Comparison of ENCODE assay signal across 9 cellular contexts in the genomic region with DNA sequence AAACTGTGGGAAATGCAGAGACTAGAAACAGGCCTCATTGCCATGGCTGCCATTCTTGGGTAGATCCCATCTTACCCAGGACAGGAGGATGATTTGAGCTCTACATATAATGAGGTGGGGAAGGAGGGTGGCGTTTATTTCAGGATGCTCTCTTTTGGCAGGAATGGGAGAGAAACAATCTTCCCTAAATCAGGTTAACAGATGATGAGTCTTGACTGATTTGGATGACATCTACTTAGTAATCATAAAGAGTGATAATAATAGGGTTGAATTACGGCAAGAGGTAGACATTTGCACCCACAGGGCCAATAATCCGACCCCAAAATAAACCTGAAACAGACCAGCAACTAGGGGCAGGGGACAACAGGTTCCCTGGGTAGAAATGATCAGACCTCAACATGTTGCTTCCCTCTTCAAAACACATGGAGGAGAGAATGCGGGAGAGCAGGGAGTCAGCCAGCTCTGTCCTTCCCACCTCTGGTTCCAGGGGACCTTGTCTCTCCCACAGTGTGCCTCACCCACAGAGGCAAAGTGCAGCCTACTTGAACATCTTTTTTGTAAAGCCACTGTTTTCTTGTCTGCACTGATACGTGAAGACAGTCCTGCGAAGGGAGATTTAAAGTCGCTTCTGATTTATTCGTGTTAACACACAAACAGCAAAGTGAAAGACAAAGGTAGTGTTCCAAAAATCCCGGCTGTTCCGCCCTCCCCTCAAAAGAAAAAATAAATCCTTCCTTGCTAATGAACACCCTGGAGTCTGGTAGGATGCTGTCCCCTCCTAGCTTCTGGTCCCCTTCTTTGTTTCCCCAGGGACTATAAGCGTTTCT. TPM values are rescaled to one million over a fixed set of nuclear protein-coding genes. Genes with fewer than 3 reads are reported as not detected.
DNase-seq lines count a peak whose midpoint lies in the region; ATAC-seq and TF ChIP-seq lines count a peak whose summit lies in the region.
"Had no signal": no experiment of that assay in that cellular context is flagged by ENCODE, and none has a peak within 500 bp of the region (broad histone marks: within the 10 kb centered on the region; RNA-seq: fewer than 3 reads in every experiment).

No MANE protein-coding gene starts in this region.

- POLR2A ChIA-PET in MCF 10A (lab: Yijun Ruan, JAX) = interaction anchor here (0.5 to 5.5 kb wide), 7 partner anchors 9 to 623 kb away, joined by 4 to 78 read pairs (median 9); partner anchors contain the start of gene EXOC2

- no peak for TF ChIP-seq CTCF in MCF 10A (IDR thresholded peaks at IDR 0.05; ENCODE audit: unreplicated experiment)
- no peak for TF ChIP-seq CTCF in mesothelial cell of epicardium (IDR thresholded peaks at IDR 0.05; ENCODE audit: unreplicated experiment)
- TF ChIP-seq CTCF in type B pancreatic cell (conservative IDR thresholded peaks at IDR 0.05) = no peak

- H3K36me3 Mint-ChIP-seq in activated T-cell treated with anti-CD3 and anti-CD28 coated beads, Interleukin-2, amount 50 U/mL, for 4 hours (ENCODE audit: insufficient read depth) = no peaks in the 10 kb centered on the region
- H3K36me3 Mint-ChIP-seq in MCF 10A (ENCODE audit: insufficient read depth, unreplicated experiment) (no peaks in the 10 kb centered on the region), mesothelial cell of epicardium (peaks cover 2% of the 10 kb centered on the region), type B pancreatic cell (peaks cover 11% of the 10 kb centered on the region)

- no peaks in the 10 kb centered on the region for H3K9me3 Mint-ChIP-seq in activated T-cell treated with anti-CD3 and anti-CD28 coated beads, Interleukin-2, amount 50 U/mL, for 4 hours
- H3K9me3 Mint-ChIP-seq in MCF 10A (ENCODE audit: unreplicated experiment) (no peaks in the 10 kb centered on the region), mesothelial cell of epicardium (peaks cover 4% of the 10 kb centered on the region), type B pancreatic cell (peaks cover 6% of the 10 kb centered on the region)

- peaks cover 43% of the 10 kb centered on the region for H3K27me3 Mint-ChIP-seq in activated T-cell treated with anti-CD3 and anti-CD28 coated beads, Interleukin-2, amount 50 U/mL, for 4 hours (ENCODE audit: low read depth)
- H3K27me3 Mint-ChIP-seq in MCF 10A (ENCODE audit: insufficient read depth, unreplicated experiment) (no peaks in the 10 kb centered on the region), mesothelial cell of epicardium (ENCODE audit: low read depth) (peaks cover 61% of the 10 kb centered on the region), type B pancreatic cell (peaks cover 47% of the 10 kb centered on the region)

- no peak for ATAC-seq in activated T-cell treated with anti-CD3 and anti-CD28 coated beads, Interleukin-2, amount 50 U/mL, for 4 hours
- ATAC-seq in GM18861 (IDR thresholded peaks at IDR 0.05; ENCODE audit: unreplicated experiment) = no peak

- CTCF ChIA-PET in MCF 10A (lab: Yijun Ruan, JAX) = interaction anchor here (1.6 to 1.8 kb wide), 2 partner anchors 9 to 403 kb away, joined by 4 read pairs; no protein-coding TSS in a partner anchor

- DNase-seq in activated T-cell treated with anti-CD3 and anti-CD28 coated beads, Interleukin-2, amount 50 U/mL, for 4 hours = no peak
- no peak for DNase-seq in activated T-cell treated with anti-CD3 and anti-CD28 coated beads, Interleukin-2, amount 50 U/mL, for 1 hour
- no peak for DNase-seq in MCF 10A (ENCODE audit: unreplicated experiment)
- no peak for DNase-seq in mesothelial cell of epicardium (ENCODE audit: low spot score in 2 of 2, unreplicated experiment in 2 of 2)
- no peak for DNase-seq in type B pancreatic cell (ENCODE audit: extremely low spot score, unreplicated experiment)
- no peak for DNase-seq in stimulated activated CD4-positive, alpha-beta T cell treated with anti-CD3 and anti-CD28 coated beads, Interleukin-2, amount 100 ng/mL, for 48 hours
- no peak for DNase-seq in kidney tubule cell (ENCODE audit: low spot score)

- intact Hi-C loops in MCF 10A (cut with micrococcal nuclease) = loop anchor here (10.0 kb wide), 1 partner anchor 231 kb away; no protein-coding TSS in a partner anchor

- no TSS peak for BruUV-seq in MCF 10A (replicated peaks; lab: Mats Ljungman, UMichigan)

- peak overlapping the region; percentile 56 for H3K4me3 Mint-ChIP-seq in activated T-cell treated with anti-CD3 and anti-CD28 coated beads, Interleukin-2, amount 50 U/mL, for 4 hours
- H3K4me3 Mint-ChIP-seq in MCF 10A (ENCODE audit: unreplicated experiment) (peak overlapping the region; percentile 43), mesothelial cell of epicardium (peak overlapping the region; percentile 34), type B pancreatic cell (peak overlapping the region; percentile 83)

- peaks cover 24% of the 10 kb centered on the region for H3K4me1 Mint-ChIP-seq in activated T-cell treated with anti-CD3 and anti-CD28 coated beads, Interleukin-2, amount 50 U/mL, for 4 hours (ENCODE audit: low read depth)
- H3K4me1 Mint-ChIP-seq in MCF 10A (ENCODE audit: insufficient read depth, unreplicated experiment) (peaks cover 10% of the 10 kb centered on the region), mesothelial cell of epicardium (peaks cover 20% of the 10 kb centered on the region), type B pancreatic cell (ENCODE audit: unreplicated experiment) (peaks cover 13% of the 10 kb centered on the region)

- H3K27ac Mint-ChIP-seq in MCF 10A (ENCODE audit: low read depth, unreplicated experiment) (no peak overlapping the region), mesothelial cell of epicardium (no peak overlapping the region), type B pancreatic cell (peak overlapping the region; percentile 87)

RNA-seq across cellular contexts. Expression of gene FOXQ1, which starts 3.9 kb away (rescaled TPM):
- total RNA-seq in activated T-cell treated with anti-CD3 and anti-CD28 coated beads, Interleukin-2, amount 50 U/mL, for 4 hours = not detected
- total RNA-seq in MCF 10A (2022) (5.6 and 6.9 TPM in 2 replicates), mesothelial cell of epicardium (0.20 to 0.53 TPM (median 0.41 TPM) in 3 replicates), type B pancreatic cell (ENCODE audit: low replicate concordance) (20.5 and 27.9 TPM in 2 replicates)
- total RNA-seq: T-helper 2 cell treated with Interferon-gamma antibody and Interleukin-4, amounts not matched to agents 100 ng/mL and 5 ng/mL, for 36 hours had no signal
